In genomic region chr1:43653339-43653738, GRCh38 we compare ENCODE assay signal across 8 cellular contexts. TPM values are rescaled to one million over a fixed set of nuclear protein-coding genes. Genes with fewer than 3 reads are reported as not detected.
DNase-seq lines count a peak whose midpoint lies in the region; TF ChIP-seq lines count a peak whose summit lies in the region.

No MANE protein-coding gene starts in this region.

- peaks cover 6% of the 10 kb centered on the region for H3K36me3 ChIP-seq in breast epithelium
- no peaks in the 10 kb centered on the region for H3K36me3 ChIP-seq in testis (ENCODE audit: low read depth, missing control alignments)
- peaks cover 49% of the 10 kb centered on the region for H3K36me3 ChIP-seq in right atrium auricular region

- no TSS peak for BruUV-seq in MCF 10A (replicated peaks; lab: Mats Ljungman, UMichigan)

- 66% methylated on average over 3 of the region's 3 CpGs for WGBS in testis, 2 donors

- H3K27me3 ChIP-seq in breast epithelium, result no peaks in the 10 kb centered on the region
- no peaks in the 10 kb centered on the region for H3K27me3 ChIP-seq in testis
- H3K27me3 ChIP-seq in right atrium auricular region, result no peaks in the 10 kb centered on the region

- no peaks in the 10 kb centered on the region for H3K9me3 ChIP-seq in breast epithelium
- H3K9me3 ChIP-seq in testis, result no peaks in the 10 kb centered on the region
- H3K9me3 ChIP-seq in right atrium auricular region, result no peaks in the 10 kb centered on the region

- H3K9me3 Mint-ChIP-seq in MCF 10A (ENCODE audit: unreplicated experiment), result no peaks in the 10 kb centered on the region

- CTCF ChIA-PET in MCF 10A (lab: Yijun Ruan, JAX), result interaction anchor here (0.8 to 1.6 kb wide), 6 partner anchors 8 to 129 kb away, joined by 3 to 8 read pairs (median 4); no protein-coding TSS in a partner anchor

- H3K4me1 ChIP-seq in breast epithelium, result peaks cover 0 to 9% of the 10 kb centered on the region in 2 donors
- H3K4me1 ChIP-seq in testis, result peaks cover 11% of the 10 kb centered on the region
- peaks cover 0 to 22% of the 10 kb centered on the region in 2 donors for H3K4me1 ChIP-seq in right atrium auricular region

- TF ChIP-seq POLR2A in breast epithelium (IDR thresholded peaks at IDR 0.05), result no peak
- TF ChIP-seq POLR2A in testis (IDR thresholded peaks at IDR 0.05), result no peak

- POLR2A ChIA-PET in MCF 10A (lab: Yijun Ruan, JAX), result interaction anchor here (0.8 to 0.9 kb wide), 2 partner anchors 24 to 111 kb away, joined by 3 read pairs; no protein-coding TSS in a partner anchor

- peaks cover 17% of the 10 kb centered on the region for H3K4me1 Mint-ChIP-seq in MCF 10A (ENCODE audit: insufficient read depth, unreplicated experiment)

- intact Hi-C loops in MCF 10A (cut with micrococcal nuclease) (loop anchor here (5.0 to 10.0 kb wide), 3 partner anchors 71 to 426 kb away; no protein-coding TSS in a partner anchor), breast epithelium (cut with DNase I; ENCODE audit: low total_unique reads) (no loop called here), testis (cut with DNase I; ENCODE audit: low total_unique reads) (no loop called here)

- peak; percentile 29 for DNase-seq in MCF 10A (ENCODE audit: unreplicated experiment)
- DNase-seq in breast epithelium (ENCODE audit: low spot score in 2 of 2), result no peak
- DNase-seq in OCI-M1 (lab: John Stamatoyannopoulos, UW), result peak; percentile 79
- peak; percentile 62 for DNase-seq in epithelial cell of esophagus (ENCODE audit: low read depth)
- peak; percentile 53 for DNase-seq in testis
- no peak for DNase-seq in NK-92 (lab: John Stamatoyannopoulos, UW; ENCODE audit: unreplicated experiment)
- DNase-seq in SHP77 (lab: John Stamatoyannopoulos, UW), result no peak
- no peak for DNase-seq in right atrium auricular region (ENCODE audit: low spot score)

- H3K27ac ChIP-seq in breast epithelium (no peak overlapping the region), testis (no peak overlapping the region), right atrium auricular region (no peak overlapping the region)

- peak; percentile 24 for TF ChIP-seq CTCF in MCF 10A (IDR thresholded peaks at IDR 0.05; ENCODE audit: unreplicated experiment)
- TF ChIP-seq CTCF in breast epithelium (IDR thresholded peaks at IDR 0.05), result no peak
- TF ChIP-seq CTCF in epithelial cell of esophagus (IDR thresholded peaks at IDR 0.05; ENCODE audit: insufficient read depth, low read depth, low read length, missing control alignments), result peak; percentile 57
- TF ChIP-seq CTCF in testis (IDR thresholded peaks at IDR 0.05), result no peak
- no peak for TF ChIP-seq CTCF in right atrium auricular region (IDR thresholded peaks at IDR 0.05)

- peaks cover 52% of the 10 kb centered on the region for H3K36me3 Mint-ChIP-seq in MCF 10A (ENCODE audit: insufficient read depth, unreplicated experiment)

- H3K27me3 Mint-ChIP-seq in MCF 10A (ENCODE audit: insufficient read depth, unreplicated experiment), result no peaks in the 10 kb centered on the region

- H3K27ac Mint-ChIP-seq in MCF 10A (ENCODE audit: low read depth, unreplicated experiment), result no peak overlapping the region

- no peak overlapping the region for H3K4me3 ChIP-seq in breast epithelium
- no peak overlapping the region for H3K4me3 ChIP-seq in epithelial cell of esophagus (ENCODE audit: low read length)
- no peak overlapping the region for H3K4me3 ChIP-seq in testis
- no peak overlapping the region for H3K4me3 ChIP-seq in right atrium auricular region

- peak overlapping the region; percentile 21 for H3K4me3 Mint-ChIP-seq in MCF 10A (ENCODE audit: unreplicated experiment)

RNA-seq across cellular contexts. Expression of gene KDM4A, which starts 3.4 kb away (rescaled TPM):
- total RNA-seq in MCF 10A (2022), result 42.5 and 48.1 TPM in 2 replicates
- total RNA-seq in breast epithelium, result 10 to 100 TPM; 28.6 to 46.1 (median 35.1) TPM
- 10 to 100 TPM; 28.1 to 30.9 TPM for total RNA-seq in testis
- polyA plus RNA-seq in testis (ENCODE audit: insufficient read depth, low read depth, low replicate concordance), result 13.8 TPM
- 10 to 100 TPM; 11.8 to 13.4 TPM for total RNA-seq in right atrium auricular region

RNA-seq across cellular contexts. Expression of gene ST3GAL3, which starts 54.0 kb away (rescaled TPM):
- total RNA-seq in MCF 10A (2022) (22.4 and 24.2 TPM in 2 replicates), breast epithelium (10 to 100 TPM; 14.0 to 23.0 (median 19.7) TPM), testis (10 to 100 TPM; 50.7 to 62.0 TPM), right atrium auricular region (10 to 100 TPM; 15.5 to 20.6 TPM)
- polyA plus RNA-seq in testis (ENCODE audit: insufficient read depth, low read depth, low replicate concordance), result 42.9 TPM

Comparison
In these comparisons a context has a peak if more than half of its experiments do, and no peak if none do; other contexts are left out.
1. DNase-seq: peak in MCF 10A (single experiment), OCI-M1 (single experiment), epithelial cell of esophagus (single experiment) and testis (single experiment); none in breast epithelium (0 of 2), NK-92 (single experiment), SHP77 (0 of 2) and right atrium auricular region (single experiment).
2. CTCF ChIP-seq: peak in MCF 10A (single experiment) and epithelial cell of esophagus (single experiment); none in breast epithelium (0 of 3), testis (0 of 3) and right atrium auricular region (0 of 2).